Comparison of ENCODE assay signal across 1 cellular context in the genomic region with DNA sequence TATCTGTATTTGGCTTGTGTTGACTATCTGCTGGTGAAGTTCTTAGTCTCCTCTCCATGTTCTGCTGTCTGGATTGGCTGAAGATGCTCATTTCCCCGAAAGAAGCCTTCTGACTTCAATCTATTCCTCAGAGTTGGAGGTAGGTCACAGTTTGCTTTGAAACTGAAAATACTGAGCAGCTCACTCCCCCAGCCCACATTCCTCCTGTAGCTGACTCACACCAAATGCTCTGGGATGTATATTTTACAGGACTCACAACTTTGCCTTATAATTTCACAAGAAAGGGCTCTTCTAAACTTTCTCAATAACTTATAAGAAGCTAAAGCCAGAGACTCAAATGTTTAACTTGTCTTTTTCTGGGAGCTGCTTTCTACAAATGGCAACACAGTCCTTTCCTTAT.
TF ChIP-seq lines count a peak whose summit lies in the region.

No MANE protein-coding gene starts in this region.

TF ChIP-seq in H1, 55 proteins besides CTCF, POLR2A, EP300 and RAD21:
- no peak for TF ChIP-seq POLR2AphosphoS5 (IDR thresholded peaks at IDR 0.05; ENCODE audit: low read depth, low read length)
- TF ChIP-seq EGR1 (IDR thresholded peaks at IDR 0.05; ENCODE audit: borderline replicate concordance, low read depth, low read length), result no peak
- no peak for TF ChIP-seq CBX5 (IDR thresholded peaks at IDR 0.05; ENCODE audit: low read depth, low read length)
- no peak for TF ChIP-seq BRCA1 (IDR thresholded peaks at IDR 0.05; ENCODE audit: low read depth, low read length)
- TF ChIP-seq MAX (IDR thresholded peaks at IDR 0.05), result no peak
- TF ChIP-seq TAF7 (optimal IDR thresholded peaks at IDR 0.05; ENCODE audit: borderline replicate concordance, low read depth, low read length), result no peak
- TF ChIP-seq, protein P1, sequence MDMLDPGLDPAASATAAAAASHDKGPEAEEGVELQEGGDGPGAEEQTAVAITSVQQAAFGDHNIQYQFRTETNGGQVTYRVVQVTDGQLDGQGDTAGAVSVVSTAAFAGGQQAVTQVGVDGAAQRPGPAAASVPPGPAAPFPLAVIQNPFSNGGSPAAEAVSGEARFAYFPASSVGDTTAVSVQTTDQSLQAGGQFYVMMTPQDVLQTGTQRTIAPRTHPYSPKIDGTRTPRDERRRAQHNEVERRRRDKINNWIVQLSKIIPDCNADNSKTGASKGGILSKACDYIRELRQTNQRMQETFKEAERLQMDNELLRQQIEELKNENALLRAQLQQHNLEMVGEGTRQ (IDR thresholded peaks at IDR 0.05; ENCODE audit: low read length), result no peak
- TF ChIP-seq RBBP5 (IDR thresholded peaks at IDR 0.05; ENCODE audit: borderline replicate concordance, low read depth, low read length), result no peak
- TF ChIP-seq JUND (IDR thresholded peaks at IDR 0.05; ENCODE audit: low read length), result no peak
